Comparison of ENCODE assay signal across 1 cellular context in genomic region chr1:145985502-145986439, GRCh38.
A peak's percentile ranks its signal among the peaks of the same experiment; 100 is the strongest.
TF ChIP-seq lines count a peak whose summit lies in the region.

No MANE protein-coding gene starts in this region.

TF ChIP-seq in HepG2, 621 proteins besides CTCF, POLR2A, EP300 and RAD21 (continued from another document and continues in another):
- TF ChIP-seq THAP7 (CRISPR knock-in tag; IDR thresholded peaks at IDR 0.05) (no peak), ZNF546 (CRISPR knock-in tag; conservative IDR thresholded peaks at IDR 0.05) (no peak), ZFYVE20 (CRISPR knock-in tag; IDR thresholded peaks at IDR 0.05; ENCODE audit: borderline replicate concordance, low read depth) (no peak), ZSCAN30 (CRISPR knock-in tag; IDR thresholded peaks at IDR 0.05) (no peak), KDM2A (CRISPR knock-in tag; IDR thresholded peaks at IDR 0.05; ENCODE audit: borderline replicate concordance, low read depth) (no peak), ZNF431 (CRISPR knock-in tag; IDR thresholded peaks at IDR 0.05; ENCODE audit: borderline replicate concordance, low read depth) (no peak), ZBTB40 (IDR thresholded peaks at IDR 0.05) (no peak), ZBTB40 (CRISPR knock-in tag; IDR thresholded peaks at IDR 0.05) (no peak), MYC (CRISPR knock-in tag; IDR thresholded peaks at IDR 0.05; ENCODE audit: borderline replicate concordance) (no peak), GPN1 (CRISPR knock-in tag; IDR thresholded peaks at IDR 0.05; ENCODE audit: borderline replicate concordance) (no peak), NFYB (CRISPR knock-in tag; IDR thresholded peaks at IDR 0.05) (0 out of 2 replicates have a peak, but pooled peaks have one; percentile 36), GLI4 (CRISPR knock-in tag; IDR thresholded peaks at IDR 0.05; ENCODE audit: borderline replicate concordance) (no peak), ZNF639 (CRISPR knock-in tag; conservative IDR thresholded peaks at IDR 0.05) (no peak), RBFOX2 (IDR thresholded peaks at IDR 0.05; ENCODE audit: low read depth, low read length) (no peak), ZNF567 (CRISPR knock-in tag; IDR thresholded peaks at IDR 0.05; ENCODE audit: borderline replicate concordance) (no peak), ZNF761 (CRISPR knock-in tag; conservative IDR thresholded peaks at IDR 0.05) (no peak), ZNF850 (CRISPR knock-in tag; conservative IDR thresholded peaks at IDR 0.05) (no peak), ZBTB8A (CRISPR knock-in tag; IDR thresholded peaks at IDR 0.05; ENCODE audit: borderline replicate concordance, low read depth) (no peak), SNAPC2 (CRISPR knock-in tag; IDR thresholded peaks at IDR 0.05) (no peak), PLRG1 (conservative IDR thresholded peaks at IDR 0.05) (no peak), ZNF496 (CRISPR knock-in tag; IDR thresholded peaks at IDR 0.05; ENCODE audit: insufficient replicate concordance) (no peak), ETV6 (CRISPR knock-in tag; conservative IDR thresholded peaks at IDR 0.05) (no peak), HNF4G (IDR thresholded peaks at IDR 0.05; ENCODE audit: borderline replicate concordance, low read depth, low read length) (peak; percentile 53), HNF4G (CRISPR knock-in tag; IDR thresholded peaks at IDR 0.05; ENCODE audit: borderline replicate concordance, low read depth) (no peak), ZNF597 (CRISPR knock-in tag; IDR thresholded peaks at IDR 0.05) (no peak), ZNF703 (CRISPR knock-in tag; IDR thresholded peaks at IDR 0.05; ENCODE audit: borderline replicate concordance) (no peak), ZHX1 (CRISPR knock-in tag; IDR thresholded peaks at IDR 0.05; ENCODE audit: low read depth) (no peak), MAX (IDR thresholded peaks at IDR 0.05) (no peak), ELK4 (CRISPR knock-in tag; IDR thresholded peaks at IDR 0.05; ENCODE audit: borderline replicate concordance) (no peak), ZNF44 (CRISPR knock-in tag; IDR thresholded peaks at IDR 0.05) (no peak), MEIS2 (CRISPR knock-in tag; IDR thresholded peaks at IDR 0.05) (no peak), CCAR2 (optimal IDR thresholded peaks at IDR 0.05; ENCODE audit: low read depth, low read length) (no peak), HNRNPH1 (optimal IDR thresholded peaks at IDR 0.05; ENCODE audit: low read depth, low read length) (no peak), ZNF367 (CRISPR knock-in tag; IDR thresholded peaks at IDR 0.05; ENCODE audit: borderline replicate concordance) (no peak), FOXM1 (CRISPR knock-in tag; IDR thresholded peaks at IDR 0.05) (no peak), ZNF772 (CRISPR knock-in tag; IDR thresholded peaks at IDR 0.05) (0 out of 2 replicates have a peak, but pooled peaks have one; percentile 47), ZNF101 (CRISPR knock-in tag; IDR thresholded peaks at IDR 0.05; ENCODE audit: borderline replicate concordance, low read depth) (no peak), RFX3 (CRISPR knock-in tag; IDR thresholded peaks at IDR 0.05) (peak; percentile 44; the same call in 1 of the 2 replicates), ZNF354B (CRISPR knock-in tag; IDR thresholded peaks at IDR 0.05) (no peak), ZIK1 (CRISPR knock-in tag; IDR thresholded peaks at IDR 0.05; ENCODE audit: borderline replicate concordance, low read depth) (no peak), FOXA1 (IDR thresholded peaks at IDR 0.05) (no peak), FOXA1 (CRISPR knock-in tag; IDR thresholded peaks at IDR 0.05) (no peak), YY1 (IDR thresholded peaks at IDR 0.05; ENCODE audit: insufficient read depth, insufficient replicate concordance, low read depth, low read length) (no peak), TEF (CRISPR knock-in tag; IDR thresholded peaks at IDR 0.05) (peak; percentile 41; the same call in 1 of the 2 replicates), NFYC (CRISPR knock-in tag; IDR thresholded peaks at IDR 0.05) (0 out of 2 replicates have a peak, but pooled peaks have one; percentile 33), MYPOP (CRISPR knock-in tag; IDR thresholded peaks at IDR 0.05) (no peak), ZNF362 (CRISPR knock-in tag; IDR thresholded peaks at IDR 0.05; ENCODE audit: borderline replicate concordance) (peak; percentile 69), WIZ (CRISPR knock-in tag; IDR thresholded peaks at IDR 0.05) (no peak), SRSF1 (optimal IDR thresholded peaks at IDR 0.05; ENCODE audit: low read depth, low read length) (no peak)
